In genomic region chr9:123211081-123211480, GRCh38 we compare ENCODE assay signal across 10 cellular contexts.
"Had no signal": no experiment of that assay in that cellular context is flagged by ENCODE, and none has a peak within 500 bp of the region (broad histone marks: within the 10 kb centered on the region; RNA-seq: fewer than 3 reads in every experiment).

No MANE protein-coding gene starts in this region.

- H3K36me3 ChIP-seq: HAP-1 had no signal

- H2AFZ ChIP-seq: GM23338 had no signal

- H3K4me1 ChIP-seq: HAP-1 had no signal

- H3K9me3 Mint-ChIP-seq: GM23338 had no signal

- H3K9me3 ChIP-seq: HAP-1 had no signal

- H3K9ac ChIP-seq: KMS-11 had no signal

- H3K4me2 ChIP-seq: GM23338, KMS-11 had no signal

- ATAC-seq: GM23338, HCT116 had no signal

- FAIRE-seq: H1 had no signal

- H3K27ac Mint-ChIP-seq: GM23338 had no signal

- H3K4me3 ChIP-seq: GM23338, HAP-1 had no signal

- H3K27ac ChIP-seq: HL-60, KMS-11 had no signal

- DNase-seq: H7, IMR-90, Karpas-422, KBM-7 had no signal

- H3K4me3 Mint-ChIP-seq: GM23338 had no signal
